In the genomic region with DNA sequence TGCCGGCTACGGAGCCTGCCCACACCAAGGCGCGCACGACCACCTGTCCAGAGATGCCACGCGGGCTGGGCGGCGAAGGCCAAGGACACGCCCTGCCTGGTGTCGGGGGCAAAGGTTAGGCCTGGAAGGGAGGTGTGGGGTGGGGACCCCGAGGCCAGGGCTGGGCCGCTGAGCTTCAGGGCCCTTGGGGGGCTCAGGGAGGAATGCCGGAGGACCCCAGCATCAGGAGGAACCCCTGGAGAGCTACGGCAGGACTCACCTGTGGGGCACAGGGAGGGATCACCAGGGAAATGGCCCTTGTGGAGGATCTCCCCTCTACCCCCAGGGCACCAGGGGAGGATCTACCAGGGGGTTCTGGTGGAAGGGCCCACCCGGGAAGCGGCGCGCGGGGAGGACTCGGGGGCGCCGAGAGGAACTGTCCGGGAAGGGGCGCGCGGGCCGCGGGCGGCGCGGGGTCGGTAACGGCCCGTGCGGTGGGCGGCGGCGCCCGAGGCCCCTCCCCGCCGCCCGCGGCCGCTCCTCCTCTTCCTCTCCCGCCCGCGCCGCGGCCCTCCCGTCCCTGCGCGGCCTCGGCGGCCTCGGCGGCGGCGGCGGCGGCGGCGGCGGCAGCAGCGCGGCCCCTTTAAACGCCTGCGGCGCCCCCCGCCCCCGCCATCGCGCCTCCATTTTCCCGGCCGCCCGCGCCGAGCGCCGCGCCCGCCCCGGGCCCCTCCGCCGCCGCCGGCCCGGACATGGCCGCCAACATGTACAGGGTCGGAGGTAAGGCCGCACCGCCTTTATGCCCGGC, we compare ENCODE assay signal across 8 cellular contexts. TPM values are rescaled to one million over a fixed set of nuclear protein-coding genes. Genes with fewer than 3 reads are reported as not detected.
DNase-seq lines count a peak whose midpoint lies in the region; ATAC-seq and TF ChIP-seq lines count a peak whose summit lies in the region.

MTA1 (plus strand) TSS at position 523 of the 787 bp plus-strand sequence; CDS start at position 732, 209 bp downstream.

- no peaks in the 10 kb centered on the region for H4K20me1 ChIP-seq in fibroblast of lung (ENCODE audit: control insufficient read depth, extremely low read depth, insufficient read depth, low read length)

- H3K27me3 Mint-ChIP-seq in nephron (ENCODE audit: low read depth) (peaks cover 3% of the 10 kb centered on the region), type B pancreatic cell (no peaks in the 10 kb centered on the region)

- DNase-seq in COR-L47 (lab: John Stamatoyannopoulos, UW) (peak; percentile 60), NCI-H69 (lab: John Stamatoyannopoulos, UW) (peak; percentile 85), fibroblast of lung (ENCODE audit: low read depth in 2 of 2) (peak; percentile 14 to 15), type B pancreatic cell (ENCODE audit: extremely low spot score, unreplicated experiment) (peak; percentile 67), cortex of kidney (lab: John Stamatoyannopoulos, UW) (no peak)
- DNase-seq in activated T-cell treated with anti-CD3 and anti-CD28 coated beads, Interleukin-2, amount 50 U/mL, for 48 hours = peak; percentile 60 to 68

- H3K4me1 Mint-ChIP-seq in nephron = peaks cover 18% of the 10 kb centered on the region
- peaks cover 16% of the 10 kb centered on the region for H3K4me1 Mint-ChIP-seq in type B pancreatic cell (ENCODE audit: unreplicated experiment)

- peak within 1 kb of the TSS; percentile 86 for H2AFZ ChIP-seq in fibroblast of lung (ENCODE audit: low read length)

- no peaks in the 10 kb centered on the region for H3K27me3 ChIP-seq in fibroblast of lung (ENCODE audit: control insufficient read depth, insufficient read depth, low read length)

- H3K4me1 ChIP-seq in fibroblast of lung (ENCODE audit: control insufficient read depth, extremely low read depth, insufficient read depth, low read length) = peaks cover 11% of the 10 kb centered on the region

- H3K9ac ChIP-seq in fibroblast of lung (ENCODE audit: insufficient read depth, low read length) = peak within 1 kb of the TSS; percentile 77

- H3K79me2 ChIP-seq in fibroblast of lung (ENCODE audit: control insufficient read depth, insufficient read depth, low read length) = peaks cover 41% of the 10 kb centered on the region

- H3K4me3 ChIP-seq in fibroblast of lung (replicated peaks in 1 of 4; ENCODE audit: control extremely low read depth in 1 of 4, insufficient read depth in 1 of 4, low read depth in 3 of 4, low read length in 4 of 4) = peak within 1 kb of the TSS; percentile 69 to 80 (median 80)

- ATAC-seq in GM21619 (IDR thresholded peaks at IDR 0.05; ENCODE audit: unreplicated experiment) = peak; percentile 63

- peak within 1 kb of the TSS; percentile 96 for H3K4me2 ChIP-seq in fibroblast of lung (ENCODE audit: extremely low read depth, insufficient read depth, low read length)

- H3K4me3 Mint-ChIP-seq in nephron = peak within 1 kb of the TSS; percentile 90 to 92 (median 92)
- H3K4me3 Mint-ChIP-seq in type B pancreatic cell = peak within 1 kb of the TSS; percentile 91

- H3K9me3 ChIP-seq in fibroblast of lung (ENCODE audit: control insufficient read depth, insufficient read depth, low read depth, low read length) = no peaks in the 10 kb centered on the region

- H3K36me3 ChIP-seq in fibroblast of lung (ENCODE audit: control insufficient read depth, insufficient read depth, low read length) = no peaks in the 10 kb centered on the region

- H3K9me3 Mint-ChIP-seq in nephron (no peaks in the 10 kb centered on the region), type B pancreatic cell (no peaks in the 10 kb centered on the region)

- TF ChIP-seq CTCF in fibroblast of lung (conservative IDR thresholded peaks at IDR 0.05 in 1 of 2, IDR thresholded peaks at IDR 0.05 in 1 of 2; ENCODE audit: low read depth in 1 of 2, low read length in 2 of 2) (no peak), nephron (IDR thresholded peaks at IDR 0.05; ENCODE audit: unreplicated experiment in 3 of 3) (no peak), type B pancreatic cell (conservative IDR thresholded peaks at IDR 0.05) (no peak)

- peak within 1 kb of the TSS; percentile 65 to 86 (median 85) for H3K27ac Mint-ChIP-seq in nephron
- peak within 1 kb of the TSS; percentile 84 for H3K27ac Mint-ChIP-seq in type B pancreatic cell

- H3K36me3 Mint-ChIP-seq in nephron (ENCODE audit: low read depth) (no peaks in the 10 kb centered on the region), type B pancreatic cell (no peaks in the 10 kb centered on the region)

- peak within 1 kb of the TSS; percentile 62 for H3K27ac ChIP-seq in fibroblast of lung (ENCODE audit: insufficient read depth, low read length)

RNA-seq across cellular contexts. Expression of gene MTA1, which starts in this region (rescaled TPM):
- total RNA-seq in fibroblast of lung (27.2 and 29.7 TPM in 2 replicates), type B pancreatic cell (ENCODE audit: low replicate concordance) (113 and 194 TPM in 2 replicates)
- 28.6 and 35.4 TPM in 2 replicates for polyA plus RNA-seq in fibroblast of lung
- 40.3 and 44.7 TPM in 2 replicates for polyA plus RNA-seq in fibroblast of lung (2012)
- 40.3 and 72.8 TPM in 2 replicates for polyA minus RNA-seq in fibroblast of lung (ENCODE audit: low replicate concordance)
